13 cellular contexts compared by ENCODE assay signal in genomic region chr3:104510091-104510860, GRCh38.
DNase-seq lines count a peak whose midpoint lies in the region; ATAC-seq, FAIRE-seq and TF ChIP-seq lines count a peak whose summit lies in the region.
"Had no signal": no experiment of that assay in that cellular context is flagged by ENCODE, and none has a peak within 500 bp of the region (broad histone marks: within the 10 kb centered on the region; RNA-seq: fewer than 3 reads in every experiment).

No MANE protein-coding gene starts in this region.

- H3K9ac ChIP-seq in GM12878 (ENCODE audit: control insufficient read depth, insufficient read depth, low read length) = no peak overlapping the region

- in situ Hi-C loops in GM12878 (cut with MboI) = no loop called here

- DNase-seq in H4 (ENCODE audit: low spot score) = peak; percentile 5
- DNase-seq in NCI-H146 (lab: John Stamatoyannopoulos, UW) = peak; percentile 49
- DNase-seq in GM12878 (ENCODE audit: low read depth, low spot score) = no peak
- DNase-seq in aorta = no peak
- DNase-seq in mucosa of descending colon = no peak
- DNase-seq in cerebellar cortex (ENCODE audit: low spot score) = no peak
- no peak for DNase-seq in RWPE1 (ENCODE audit: low spot score)
- DNase-seq: activated CD8-positive, alpha-beta memory T cell treated with anti-CD3 and anti-CD28 coated beads, Interleukin-2, amount 50 U/mL, for 4 hours; CD8-positive, alpha-beta memory T cell; NCI-H1436 treated with DMSO at 0.1 percent for 48 hours; NCI-H526; ovary; SHP77 treated with DMSO at 0.1 percent for 48 hours had no signal

- H3K79me2 ChIP-seq in GM12878 (ENCODE audit: control insufficient read depth, insufficient read depth, low read length) = no peaks in the 10 kb centered on the region

- TF ChIP-seq CTCF in GM12878 (IDR thresholded peaks at IDR 0.05 in 2 of 3, conservative IDR thresholded peaks at IDR 0.05 in 1 of 3; ENCODE audit: control insufficient read depth in 2 of 3, extremely low read depth in 1 of 3, insufficient read depth in 1 of 3, low read depth in 3 of 3, low read length in 3 of 3) (no peak), mucosa of descending colon (IDR thresholded peaks at IDR 0.05) (no peak), RWPE1 (conservative IDR thresholded peaks at IDR 0.05; ENCODE audit: low read depth) (no peak)

- H3K27me3 ChIP-seq in GM12878 (replicated peaks in 1 of 2; ENCODE audit: control insufficient read depth in 2 of 2, insufficient read depth in 2 of 2, low read length in 1 of 2) = no peaks in the 10 kb centered on the region
- no peaks in the 10 kb centered on the region for H3K27me3 ChIP-seq in aorta (ENCODE audit: control insufficient read depth in 1 of 2, insufficient read depth in 2 of 2, low read length in 1 of 2)
- H3K27me3 ChIP-seq: ovary had no signal

- H3K4me1 ChIP-seq in GM12878 (ENCODE audit: control insufficient read depth, insufficient read depth, low read length) (no peaks in the 10 kb centered on the region), aorta (ENCODE audit: control insufficient read depth in 1 of 2, insufficient read depth in 2 of 2, low read length in 2 of 2) (no peaks in the 10 kb centered on the region), mucosa of descending colon (ENCODE audit: low read depth) (no peaks in the 10 kb centered on the region)

- H3K27ac ChIP-seq in GM12878 (ENCODE audit: control insufficient read depth, insufficient read depth) (no peak overlapping the region), aorta (ENCODE audit: low read depth in 1 of 2, low read length in 2 of 2) (peak overlapping the region; percentile 57 to 63), RWPE1 (no peak overlapping the region)
- H3K27ac ChIP-seq: ovary had no signal

- no peak for TF ChIP-seq RAD21 in GM12878 (IDR thresholded peaks at IDR 0.05; ENCODE audit: insufficient read depth, low read depth, low read length)

- no peak overlapping the region for H2AFZ ChIP-seq in GM12878 (ENCODE audit: control insufficient read depth, low read depth, low read length)

- H3K9me3 ChIP-seq in GM12878 (replicated peaks; ENCODE audit: control insufficient read depth, insufficient read depth, low read length) = peaks cover 5% of the 10 kb centered on the region; the same call in 2 of the 3 replicates
- no peaks in the 10 kb centered on the region for H3K9me3 ChIP-seq in aorta (ENCODE audit: control insufficient read depth, low read length)
- no peaks in the 10 kb centered on the region for H3K9me3 ChIP-seq in mucosa of descending colon
- H3K9me3 ChIP-seq: ovary had no signal

- ATAC-seq in GM12878 (peak; percentile 41; the same call in 2 of the 3 replicates), aorta (ENCODE audit: low FRiP score) (peak; percentile 36), mucosa of descending colon (no peak)

- intact Hi-C loops in GM12878 (cut with micrococcal nuclease; ENCODE audit: unreplicated experiment) (no loop called here), aorta (cut with DNase I) (no loop called here), mucosa of descending colon (cut with DNase I, micrococcal nuclease) (no loop called here)

- H4K20me1 ChIP-seq in GM12878 (ENCODE audit: control insufficient read depth, insufficient read depth) = no peaks in the 10 kb centered on the region

- no peak for TF ChIP-seq EP300 in GM12878 (IDR thresholded peaks at IDR 0.05; ENCODE audit: borderline replicate concordance in 1 of 2, control insufficient read depth in 1 of 2, low read depth in 2 of 2, low read length in 2 of 2)

- H3K4me3 ChIP-seq in GM12878 (no peak overlapping the region), aorta (ENCODE audit: low read length in 2 of 2) (no peak overlapping the region), mucosa of descending colon (no peak overlapping the region)
- H3K4me3 ChIP-seq: ovary had no signal

- peak; percentile 38 for FAIRE-seq in GM12878 (lab: Jason Lieb, UNC)

- SMC1A ChIA-PET in GM12878 (lab: Charles Lee; ENCODE audit: uncharacterized antibody, unreplicated experiment) = no interaction called here

- 17% methylated on average over 3 of the region's 3 CpGs for WGBS in GM12878 (ENCODE audit: insufficient coverage, insufficient replicate concordance, low lambda C conversion rate, missing lambda C conversion rate)
- 4 to 9% methylated on average over 3 of the region's 3 CpGs for WGBS in aorta, 2 donors

- RAD21 ChIA-PET in GM12878 (lab: Charles Lee; ENCODE audit: unreplicated experiment) = no interaction called here

- no peak for TF ChIP-seq POLR2A in GM12878 (IDR thresholded peaks at IDR 0.05; ENCODE audit: low read depth, low read length)

- no TSS peak for BruUV-seq in GM12878 (replicated peaks; lab: Mats Ljungman, UMichigan)

- POLR2A ChIA-PET in GM12878 (lab: Charles Lee) (no interaction called here), RWPE1 (lab: Yijun Ruan, JAX; ENCODE audit: low non-redundant PET) (no interaction called here)

- H3K4me2 ChIP-seq in GM12878 (ENCODE audit: control insufficient read depth, insufficient read depth) = no peak overlapping the region; the same call in 1 of the 2 replicates

- H3K36me3 ChIP-seq in GM12878 (ENCODE audit: control insufficient read depth in 2 of 2, insufficient read depth in 2 of 2, low read length in 1 of 2) (no peaks in the 10 kb centered on the region), aorta (ENCODE audit: control insufficient read depth in 1 of 2, insufficient read depth in 2 of 2, low read length in 1 of 2) (no peaks in the 10 kb centered on the region), mucosa of descending colon (ENCODE audit: low read depth) (no peaks in the 10 kb centered on the region)
- H3K36me3 ChIP-seq: ovary had no signal

- CTCF ChIA-PET in GM12878 (lab: Yijun Ruan, JAX) (no interaction called here), RWPE1 (lab: Yijun Ruan, JAX) (no interaction called here)

TF ChIP-seq in GM12878, 131 proteins besides CTCF, POLR2A, EP300 and RAD21:
- no peak for TF ChIP-seq FOS (IDR thresholded peaks at IDR 0.05; ENCODE audit: borderline replicate concordance, extremely low read depth, insufficient read length)
- TF ChIP-seq FOXK2 (IDR thresholded peaks at IDR 0.05) = no peak
- no peak for TF ChIP-seq IRF4 (IDR thresholded peaks at IDR 0.05; ENCODE audit: low read depth, low read length)
- TF ChIP-seq DPF2 (IDR thresholded peaks at IDR 0.05) = no peak
- no peak for TF ChIP-seq ESRRA (IDR thresholded peaks at IDR 0.05; ENCODE audit: low read length)
- TF ChIP-seq USF2 (IDR thresholded peaks at IDR 0.05; ENCODE audit: borderline replicate concordance, low read depth, low read length) = no peak
- no peak for TF ChIP-seq EZH2 (IDR thresholded peaks at IDR 0.05; ENCODE audit: borderline replicate concordance, control insufficient read depth, low read depth, low read length)
- TF ChIP-seq, protein P1, sequence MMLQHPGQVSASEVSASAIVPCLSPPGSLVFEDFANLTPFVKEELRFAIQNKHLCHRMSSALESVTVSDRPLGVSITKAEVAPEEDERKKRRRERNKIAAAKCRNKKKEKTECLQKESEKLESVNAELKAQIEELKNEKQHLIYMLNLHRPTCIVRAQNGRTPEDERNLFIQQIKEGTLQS (IDR thresholded peaks at IDR 0.05; ENCODE audit: borderline replicate concordance, extremely low read depth, low read depth, low read length) = no peak

Comparison
In these comparisons a context has a peak if more than half of its experiments do, and no peak if none do; other contexts are left out.
1. DNase-seq: peak in H4 (single experiment) and NCI-H146 (single experiment); none in GM12878 (single experiment), aorta (0 of 2), mucosa of descending colon (0 of 3), cerebellar cortex (single experiment) and RWPE1 (single experiment).
2. H3K27ac ChIP-seq: peak in aorta (2 of 2); none in GM12878 (single experiment) and RWPE1 (single experiment).